Comparison of ENCODE assay signal across 1 cellular context in the genomic region with DNA sequence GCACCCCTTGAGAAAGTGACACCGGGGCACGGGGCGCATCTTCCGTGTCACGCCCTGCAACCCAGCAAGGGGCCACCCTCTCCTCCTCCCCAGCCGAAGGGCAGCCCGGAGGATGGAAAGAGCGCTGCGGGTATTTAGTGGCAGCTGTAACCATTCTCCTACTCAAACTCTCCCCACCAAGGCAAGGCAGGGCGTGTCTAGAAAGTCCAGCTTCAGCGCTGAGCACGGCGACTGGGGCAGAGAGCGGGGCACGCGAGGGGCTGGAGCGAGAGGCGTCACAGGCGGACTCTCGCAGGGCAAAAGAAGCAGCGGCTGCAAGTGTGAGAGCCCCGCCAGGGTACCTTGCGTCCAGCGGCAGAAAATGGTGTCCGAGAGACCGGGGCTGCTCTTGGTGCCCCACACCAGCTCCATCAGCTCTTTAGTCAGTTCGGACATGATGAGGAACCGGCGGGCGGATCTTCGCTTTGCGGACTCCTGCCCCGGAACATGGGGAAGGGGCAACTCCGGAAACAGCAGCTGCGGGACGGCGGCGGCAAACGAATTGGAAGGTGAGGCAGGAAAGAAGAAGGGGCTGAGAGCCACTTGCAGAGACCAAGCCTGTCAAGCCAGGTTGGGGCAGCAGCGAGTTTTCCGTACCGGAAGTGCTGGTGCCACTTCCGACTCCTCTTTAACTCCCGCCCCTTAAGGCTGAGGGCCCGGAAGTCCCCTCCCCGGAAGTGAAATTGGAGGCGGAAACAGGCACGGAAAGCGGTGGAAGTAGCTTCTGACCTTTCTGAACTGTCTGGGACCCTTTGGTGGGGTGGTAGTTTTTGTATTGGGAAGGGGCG.
A peak's percentile ranks its signal among the peaks of the same experiment; 100 is the strongest.
TF ChIP-seq lines count a peak whose summit lies in the region.

A gene (minus strand): TSS at position 643 of the 827 bp plus-strand sequence. CDS start 208 bp downstream, at position 435.

TF ChIP-seq in GM12878, 131 proteins besides CTCF, POLR2A, EP300 and RAD21 (continued from another document):
- TF ChIP-seq, protein P1, sequence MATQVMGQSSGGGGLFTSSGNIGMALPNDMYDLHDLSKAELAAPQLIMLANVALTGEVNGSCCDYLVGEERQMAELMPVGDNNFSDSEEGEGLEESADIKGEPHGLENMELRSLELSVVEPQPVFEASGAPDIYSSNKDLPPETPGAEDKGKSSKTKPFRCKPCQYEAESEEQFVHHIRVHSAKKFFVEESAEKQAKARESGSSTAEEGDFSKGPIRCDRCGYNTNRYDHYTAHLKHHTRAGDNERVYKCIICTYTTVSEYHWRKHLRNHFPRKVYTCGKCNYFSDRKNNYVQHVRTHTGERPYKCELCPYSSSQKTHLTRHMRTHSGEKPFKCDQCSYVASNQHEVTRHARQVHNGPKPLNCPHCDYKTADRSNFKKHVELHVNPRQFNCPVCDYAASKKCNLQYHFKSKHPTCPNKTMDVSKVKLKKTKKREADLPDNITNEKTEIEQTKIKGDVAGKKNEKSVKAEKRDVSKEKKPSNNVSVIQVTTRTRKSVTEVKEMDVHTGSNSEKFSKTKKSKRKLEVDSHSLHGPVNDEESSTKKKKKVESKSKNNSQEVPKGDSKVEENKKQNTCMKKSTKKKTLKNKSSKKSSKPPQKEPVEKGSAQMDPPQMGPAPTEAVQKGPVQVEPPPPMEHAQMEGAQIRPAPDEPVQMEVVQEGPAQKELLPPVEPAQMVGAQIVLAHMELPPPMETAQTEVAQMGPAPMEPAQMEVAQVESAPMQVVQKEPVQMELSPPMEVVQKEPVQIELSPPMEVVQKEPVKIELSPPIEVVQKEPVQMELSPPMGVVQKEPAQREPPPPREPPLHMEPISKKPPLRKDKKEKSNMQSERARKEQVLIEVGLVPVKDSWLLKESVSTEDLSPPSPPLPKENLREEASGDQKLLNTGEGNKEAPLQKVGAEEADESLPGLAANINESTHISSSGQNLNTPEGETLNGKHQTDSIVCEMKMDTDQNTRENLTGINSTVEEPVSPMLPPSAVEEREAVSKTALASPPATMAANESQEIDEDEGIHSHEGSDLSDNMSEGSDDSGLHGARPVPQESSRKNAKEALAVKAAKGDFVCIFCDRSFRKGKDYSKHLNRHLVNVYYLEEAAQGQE (IDR thresholded peaks at IDR 0.05; ENCODE audit: low read depth, low read length) = 0 out of 2 replicates have a peak, but pooled peaks have one; percentile 17
- TF ChIP-seq EGR1 (IDR thresholded peaks at IDR 0.05; ENCODE audit: borderline replicate concordance in 1 of 2, low read depth in 2 of 2, low read length in 2 of 2) (peak in 1 of 2 experiments; percentile 78; a peak in 1 of 3 replicates), HDAC6 (IDR thresholded peaks at IDR 0.05; ENCODE audit: unreplicated experiment) (no peak), STAT1 (conservative IDR thresholded peaks at IDR 0.05) (0 out of 2 replicates have a peak, but pooled peaks have one; percentile 41), POLR2AphosphoS2 (IDR thresholded peaks at IDR 0.05; ENCODE audit: low read depth, low read length) (0 out of 2 replicates have a peak, but pooled peaks have one; percentile 69), GATAD2B (conservative IDR thresholded peaks at IDR 0.05; ENCODE audit: low read depth) (peak; percentile 71; the same call in 1 of the 2 replicates), LARP7 (IDR thresholded peaks at IDR 0.05) (peak; percentile 54; the same call in 1 of the 2 replicates), CHD4 (IDR thresholded peaks at IDR 0.05) (no peak), NBN (IDR thresholded peaks at IDR 0.05) (peak; percentile 43; the same call in 1 of the 2 replicates), IKZF1 (conservative IDR thresholded peaks at IDR 0.05) (peak; percentile 92), BHLHE40 (IDR thresholded peaks at IDR 0.05; ENCODE audit: borderline replicate concordance in 1 of 2, low read depth in 2 of 2, low read length in 1 of 2) (peak in 1 of 2 experiments; percentile 49; a peak in 1 of 4 replicates), BACH1 (IDR thresholded peaks at IDR 0.05; ENCODE audit: borderline replicate concordance) (no peak), SRF (IDR thresholded peaks at IDR 0.05; ENCODE audit: low read depth in 2 of 2, low read length in 2 of 2) (0 out of 4 replicates have a peak, but pooled peaks of 1 of the 2 experiments have one; percentile 43), ZNF217 (IDR thresholded peaks at IDR 0.05) (0 out of 2 replicates have a peak, but pooled peaks have one; percentile 52), NR2F1 (conservative IDR thresholded peaks at IDR 0.05) (peak; percentile 68), PML (IDR thresholded peaks at IDR 0.05; ENCODE audit: low read length) (peak; percentile 51; the same call in 1 of the 2 replicates), PAX5 (IDR thresholded peaks at IDR 0.05; ENCODE audit: borderline replicate concordance, low read depth, low read length) (peak; percentile 12; the same call in 1 of the 2 replicates), RUNX3 (IDR thresholded peaks at IDR 0.05; ENCODE audit: low read length) (peak; percentile 10; the same call in 1 of the 2 replicates), YY1 (IDR thresholded peaks at IDR 0.05; ENCODE audit: low read depth, low read length) (peak; percentile 70)
- TF ChIP-seq, protein P2, sequence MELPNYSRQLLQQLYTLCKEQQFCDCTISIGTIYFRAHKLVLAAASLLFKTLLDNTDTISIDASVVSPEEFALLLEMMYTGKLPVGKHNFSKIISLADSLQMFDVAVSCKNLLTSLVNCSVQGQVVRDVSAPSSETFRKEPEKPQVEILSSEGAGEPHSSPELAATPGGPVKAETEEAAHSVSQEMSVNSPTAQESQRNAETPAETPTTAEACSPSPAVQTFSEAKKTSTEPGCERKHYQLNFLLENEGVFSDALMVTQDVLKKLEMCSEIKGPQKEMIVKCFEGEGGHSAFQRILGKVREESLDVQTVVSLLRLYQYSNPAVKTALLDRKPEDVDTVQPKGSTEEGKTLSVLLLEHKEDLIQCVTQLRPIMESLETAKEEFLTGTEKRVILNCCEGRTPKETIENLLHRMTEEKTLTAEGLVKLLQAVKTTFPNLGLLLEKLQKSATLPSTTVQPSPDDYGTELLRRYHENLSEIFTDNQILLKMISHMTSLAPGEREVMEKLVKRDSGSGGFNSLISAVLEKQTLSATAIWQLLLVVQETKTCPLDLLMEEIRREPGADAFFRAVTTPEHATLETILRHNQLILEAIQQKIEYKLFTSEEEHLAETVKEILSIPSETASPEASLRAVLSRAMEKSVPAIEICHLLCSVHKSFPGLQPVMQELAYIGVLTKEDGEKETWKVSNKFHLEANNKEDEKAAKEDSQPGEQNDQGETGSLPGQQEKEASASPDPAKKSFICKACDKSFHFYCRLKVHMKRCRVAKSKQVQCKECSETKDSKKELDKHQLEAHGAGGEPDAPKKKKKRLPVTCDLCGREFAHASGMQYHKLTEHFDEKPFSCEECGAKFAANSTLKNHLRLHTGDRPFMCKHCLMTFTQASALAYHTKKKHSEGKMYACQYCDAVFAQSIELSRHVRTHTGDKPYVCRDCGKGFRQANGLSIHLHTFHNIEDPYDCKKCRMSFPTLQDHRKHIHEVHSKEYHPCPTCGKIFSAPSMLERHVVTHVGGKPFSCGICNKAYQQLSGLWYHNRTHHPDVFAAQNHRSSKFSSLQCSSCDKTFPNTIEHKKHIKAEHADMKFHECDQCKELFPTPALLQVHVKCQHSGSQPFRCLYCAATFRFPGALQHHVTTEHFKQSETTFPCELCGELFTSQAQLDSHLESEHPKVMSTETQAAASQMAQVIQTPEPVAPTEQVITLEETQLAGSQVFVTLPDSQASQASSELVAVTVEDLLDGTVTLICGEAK (IDR thresholded peaks at IDR 0.05; ENCODE audit: borderline replicate concordance) = peak; percentile 93
- TF ChIP-seq, protein P3, sequence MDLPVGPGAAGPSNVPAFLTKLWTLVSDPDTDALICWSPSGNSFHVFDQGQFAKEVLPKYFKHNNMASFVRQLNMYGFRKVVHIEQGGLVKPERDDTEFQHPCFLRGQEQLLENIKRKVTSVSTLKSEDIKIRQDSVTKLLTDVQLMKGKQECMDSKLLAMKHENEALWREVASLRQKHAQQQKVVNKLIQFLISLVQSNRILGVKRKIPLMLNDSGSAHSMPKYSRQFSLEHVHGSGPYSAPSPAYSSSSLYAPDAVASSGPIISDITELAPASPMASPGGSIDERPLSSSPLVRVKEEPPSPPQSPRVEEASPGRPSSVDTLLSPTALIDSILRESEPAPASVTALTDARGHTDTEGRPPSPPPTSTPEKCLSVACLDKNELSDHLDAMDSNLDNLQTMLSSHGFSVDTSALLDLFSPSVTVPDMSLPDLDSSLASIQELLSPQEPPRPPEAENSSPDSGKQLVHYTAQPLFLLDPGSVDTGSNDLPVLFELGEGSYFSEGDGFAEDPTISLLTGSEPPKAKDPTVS (IDR thresholded peaks at IDR 0.05; ENCODE audit: low read depth, low read length) = no peak
- TF ChIP-seq, protein P4, sequence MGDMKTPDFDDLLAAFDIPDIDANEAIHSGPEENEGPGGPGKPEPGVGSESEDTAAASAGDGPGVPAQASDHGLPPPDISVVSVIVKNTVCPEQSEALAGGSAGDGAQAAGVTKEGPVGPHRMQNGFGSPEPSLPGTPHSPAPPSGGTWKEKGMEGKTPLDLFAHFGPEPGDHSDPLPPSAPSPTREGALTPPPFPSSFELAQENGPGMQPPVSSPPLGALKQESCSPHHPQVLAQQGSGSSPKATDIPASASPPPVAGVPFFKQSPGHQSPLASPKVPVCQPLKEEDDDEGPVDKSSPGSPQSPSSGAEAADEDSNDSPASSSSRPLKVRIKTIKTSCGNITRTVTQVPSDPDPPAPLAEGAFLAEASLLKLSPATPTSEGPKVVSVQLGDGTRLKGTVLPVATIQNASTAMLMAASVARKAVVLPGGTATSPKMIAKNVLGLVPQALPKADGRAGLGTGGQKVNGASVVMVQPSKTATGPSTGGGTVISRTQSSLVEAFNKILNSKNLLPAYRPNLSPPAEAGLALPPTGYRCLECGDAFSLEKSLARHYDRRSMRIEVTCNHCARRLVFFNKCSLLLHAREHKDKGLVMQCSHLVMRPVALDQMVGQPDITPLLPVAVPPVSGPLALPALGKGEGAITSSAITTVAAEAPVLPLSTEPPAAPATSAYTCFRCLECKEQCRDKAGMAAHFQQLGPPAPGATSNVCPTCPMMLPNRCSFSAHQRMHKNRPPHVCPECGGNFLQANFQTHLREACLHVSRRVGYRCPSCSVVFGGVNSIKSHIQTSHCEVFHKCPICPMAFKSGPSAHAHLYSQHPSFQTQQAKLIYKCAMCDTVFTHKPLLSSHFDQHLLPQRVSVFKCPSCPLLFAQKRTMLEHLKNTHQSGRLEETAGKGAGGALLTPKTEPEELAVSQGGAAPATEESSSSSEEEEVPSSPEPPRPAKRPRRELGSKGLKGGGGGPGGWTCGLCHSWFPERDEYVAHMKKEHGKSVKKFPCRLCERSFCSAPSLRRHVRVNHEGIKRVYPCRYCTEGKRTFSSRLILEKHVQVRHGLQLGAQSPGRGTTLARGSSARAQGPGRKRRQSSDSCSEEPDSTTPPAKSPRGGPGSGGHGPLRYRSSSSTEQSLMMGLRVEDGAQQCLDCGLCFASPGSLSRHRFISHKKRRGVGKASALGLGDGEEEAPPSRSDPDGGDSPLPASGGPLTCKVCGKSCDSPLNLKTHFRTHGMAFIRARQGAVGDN (IDR thresholded peaks at IDR 0.05) = 0 out of 2 replicates have a peak, but pooled peaks have one; percentile 68
